Comparison of ENCODE assay signal across 21 cellular contexts in the genomic region with DNA sequence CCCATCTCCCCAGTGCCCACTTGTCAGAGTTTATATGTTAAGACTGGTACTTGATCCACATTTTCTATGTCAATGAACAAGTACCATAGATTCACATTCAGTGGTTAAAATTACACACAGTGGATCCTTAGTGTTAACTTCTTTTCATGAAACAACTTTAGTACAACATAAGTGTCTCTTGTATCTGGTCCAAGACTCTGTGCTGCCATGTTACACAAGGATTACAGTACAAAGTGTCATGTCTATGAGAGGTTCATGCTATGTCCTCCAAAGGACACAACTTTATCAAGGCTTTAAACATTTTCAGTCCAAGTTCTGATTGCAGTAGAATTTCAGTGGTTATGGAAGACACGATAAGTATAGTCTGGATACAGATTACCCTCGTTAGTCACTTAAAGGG.
"Had no signal": no experiment of that assay in that cellular context is flagged by ENCODE, and none has a peak within 500 bp of the region (broad histone marks: within the 10 kb centered on the region; RNA-seq: fewer than 3 reads in every experiment).

No MANE protein-coding gene starts in this region.

- H3K4me3 Mint-ChIP-seq: dendritic cell treated with granulocyte-macrophage colony-stimulating factor and Interleukin-4, amounts not matched to agents 40 ng/mL and 50 ng/mL, for 4 days; effector memory CD8-positive, alpha-beta T cell; endodermal cell had no signal

- H3K27me3 ChIP-seq: colonic mucosa, esophagus squamous epithelium, gastrocnemius medialis, heart left ventricle, hepatocyte, left lung had no signal

- H3K36me3 ChIP-seq: colonic mucosa, esophagus squamous epithelium, gastrocnemius medialis, heart left ventricle, left lung, lower lobe of right lung had no signal

- ATAC-seq: effector memory CD8-positive, alpha-beta T cell; esophagus mucosa; gastrocnemius medialis; left lung; lower lobe of right lung had no signal

- H3K4me3 ChIP-seq: colonic mucosa, esophagus squamous epithelium, gastrocnemius medialis, heart left ventricle, hepatocyte, left lung, lower lobe of right lung had no signal

- DNase-seq: colonic mucosa; cortex of kidney; effector CD8-positive, alpha-beta T cell; effector memory CD8-positive, alpha-beta T cell; endodermal cell; erythroblast; esophagus squamous epithelium; foreskin fibroblast; foreskin melanocyte; gastrocnemius medialis; heart left ventricle; hypothalamus; left cardiac atrium; left lung; lower lobe of right lung; mesenchymal stem cell; midbrain had no signal

- H3K4me1 ChIP-seq: colonic mucosa, esophagus squamous epithelium, left lung, lower lobe of right lung had no signal

- H3K9me3 Mint-ChIP-seq: dendritic cell treated with granulocyte-macrophage colony-stimulating factor and Interleukin-4, amounts not matched to agents 40 ng/mL and 50 ng/mL, for 4 days; effector memory CD8-positive, alpha-beta T cell; endodermal cell had no signal

- H3K9me3 ChIP-seq: colonic mucosa, esophagus squamous epithelium, gastrocnemius medialis, heart left ventricle, left lung, lower lobe of right lung had no signal

- H3K27ac Mint-ChIP-seq: dendritic cell treated with granulocyte-macrophage colony-stimulating factor and Interleukin-4, amounts not matched to agents 40 ng/mL and 50 ng/mL, for 4 days; effector memory CD8-positive, alpha-beta T cell; endodermal cell had no signal

- H3K27ac ChIP-seq: colonic mucosa, epithelial cell of prostate, esophagus squamous epithelium, gastrocnemius medialis, hepatocyte, left lung, lower lobe of right lung had no signal
